Comparison of ENCODE assay signal across 8 cellular contexts in the genomic region with DNA sequence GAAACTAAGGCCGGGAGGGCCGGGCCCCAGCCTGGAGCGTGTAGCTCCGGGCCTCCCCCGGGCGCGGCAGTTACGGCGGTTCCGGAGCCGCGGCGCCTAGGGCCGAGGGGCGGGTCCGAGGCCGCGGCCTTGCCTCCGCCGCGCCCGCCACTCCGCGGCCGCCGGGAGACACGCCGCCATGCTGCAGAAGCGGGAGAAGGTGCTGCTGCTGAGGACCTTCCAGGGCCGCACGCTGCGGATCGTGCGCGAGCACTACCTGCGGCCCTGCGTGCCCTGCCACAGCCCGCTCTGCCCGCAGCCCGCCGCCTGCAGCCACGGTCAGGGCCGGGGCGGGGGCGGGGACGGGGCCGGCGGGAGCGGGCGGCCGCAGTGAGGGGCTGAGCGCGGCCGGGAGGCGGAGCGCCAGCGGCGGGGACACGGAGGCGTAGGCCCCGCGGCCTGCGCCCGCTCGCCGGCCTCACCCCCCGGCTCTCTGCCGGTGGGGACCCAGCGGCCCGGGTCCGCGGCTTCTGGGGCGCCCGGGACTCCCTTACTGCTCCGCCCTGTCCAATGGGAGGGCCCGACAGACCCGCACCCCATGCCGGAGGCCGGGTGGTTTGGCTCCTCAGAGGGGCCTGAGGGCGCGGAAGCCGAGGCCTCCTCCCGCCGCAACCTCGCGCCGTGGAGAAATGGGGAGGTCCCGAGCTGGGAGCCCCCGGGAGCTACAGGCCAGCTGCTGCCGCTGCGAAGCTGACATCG. TPM values are rescaled to one million over a fixed set of nuclear protein-coding genes. Genes with fewer than 3 reads are reported as not detected.
DNase-seq lines count a peak whose midpoint lies in the region; ATAC-seq, FAIRE-seq and TF ChIP-seq lines count a peak whose summit lies in the region.

Gene DIS3L (plus strand): TSS at position 150 of the 738 bp plus-strand sequence. CDS start 29 bp downstream, at position 179.

- H3K4me3 Mint-ChIP-seq in WTC11 = peak within 1 kb of the TSS; percentile 80

- peak within 1 kb of the TSS; percentile 83 to 86 for H3K9ac ChIP-seq in kidney (ENCODE audit: low read length in 2 of 2)

- TF ChIP-seq POLR2A in GM12891 (IDR thresholded peaks at IDR 0.05; ENCODE audit: low read depth, low read length) = peak; percentile 51; the same call in 1 of the 2 replicates
- TF ChIP-seq POLR2A in NB4 (IDR thresholded peaks at IDR 0.05; ENCODE audit: extremely low read depth, insufficient read length) = peak; percentile 86

- TF ChIP-seq CTCF in NB4 (IDR thresholded peaks at IDR 0.05; ENCODE audit: low read depth, low read length) = no peak
- no peak for TF ChIP-seq CTCF in WTC11 (IDR thresholded peaks at IDR 0.05)
- no peak for TF ChIP-seq CTCF in kidney (IDR thresholded peaks at IDR 0.05; ENCODE audit: borderline replicate concordance, extremely low read depth, insufficient read depth)

- H3K4me3 ChIP-seq in NB4 (ENCODE audit: low read depth, low read length) (peak within 1 kb of the TSS; percentile 87), kidney (ENCODE audit: low read length in 2 of 2) (peak within 1 kb of the TSS; percentile 74 to 77)

- FAIRE-seq in GM12891 (lab: Jason Lieb, UNC) (peak; percentile 75), kidney (lab: Jason Lieb, UNC) (no peak)

- H3K4me1 Mint-ChIP-seq in WTC11 = peaks cover 38% of the 10 kb centered on the region

- peak; percentile 85 for ATAC-seq in WTC11

- H3K36me3 ChIP-seq in kidney (ENCODE audit: control insufficient read depth in 1 of 2, insufficient read depth in 2 of 2, low read length in 2 of 2) = peaks cover 0 to 3% of the 10 kb centered on the region in 2 donors

- peak; percentile 68 for DNase-seq in GM12891 (ENCODE audit: insufficient read length, low spot score)
- peak; percentile 71 for DNase-seq in HEK293T (ENCODE audit: extremely low spot score)
- peak; percentile 88 for DNase-seq in NB4 (ENCODE audit: low read depth)
- DNase-seq in WTC11 (ENCODE audit: low spot score) = peak; percentile 62
- peak in 46 of 61 donors; percentile 13 to 84 (median 50) for DNase-seq in caudate nucleus (lab: John Stamatoyannopoulos, UW)
- DNase-seq in kidney = peak; percentile 81
- DNase-seq in stimulated activated CD4-positive, alpha-beta T cell treated with anti-CD3 and anti-CD28 coated beads, Interleukin-15, amount 100 ng/mL, for 48 hours (ENCODE audit: low read depth in 2 of 2) = peak; percentile 34 to 49
- DNase-seq in NCI-H2107 (lab: John Stamatoyannopoulos, UW) = no peak

- H3K9me3 Mint-ChIP-seq in WTC11 = no peaks in the 10 kb centered on the region

- H3K27ac Mint-ChIP-seq in WTC11 = peak within 1 kb of the TSS; percentile 80

- H3K27me3 Mint-ChIP-seq in WTC11 (ENCODE audit: low read depth) = no peaks in the 10 kb centered on the region

- peak within 1 kb of the TSS; percentile 82 for H3K27ac ChIP-seq in caudate nucleus (ENCODE audit: low read depth, low read length)
- H3K27ac ChIP-seq in kidney (ENCODE audit: low read depth in 2 of 2, low read length in 2 of 2) = peak within 1 kb of the TSS; percentile 73 to 85

- peaks cover 9% of the 10 kb centered on the region; the same call in 1 of the 2 replicates for H3K36me3 Mint-ChIP-seq in WTC11

- intact Hi-C loops in kidney (cut with DNase I) = no loop called here

- CTCF ChIA-PET in HEK293T (lab: Yijun Ruan, JAX) = no interaction called here
- CTCF ChIA-PET in WTC11 (lab: Charles Lee) = interaction anchor here (0.5 to 1.8 kb wide), 5 partner anchors 42 to 377 kb away, joined by 3 to 4 read pairs (median 4); partner anchors contain the start of gene SNAPC5

- POLR2A ChIA-PET in HEK293T (lab: Yijun Ruan, JAX) (interaction anchor here (0.7 to 2.4 kb wide), 12 partner anchors 9 to 683 kb away, joined by 3 to 8 read pairs (median 4); partner anchors contain the start of genes INTS14, RAB11A, RPL4 and ZWILCH), WTC11 (lab: Charles Lee) (interaction anchor here (0.6 to 1.6 kb wide), 3 partner anchors 9 to 96 kb away, joined by 3 to 6 read pairs (median 3); no protein-coding TSS in a partner anchor)

- peaks cover 0 to 16% of the 10 kb centered on the region in 2 donors for H3K4me1 ChIP-seq in kidney (ENCODE audit: control insufficient read depth in 1 of 2, insufficient read depth in 1 of 2, low read depth in 1 of 2, low read length in 2 of 2)

- no peaks in the 10 kb centered on the region for H3K9me3 ChIP-seq in kidney (ENCODE audit: control insufficient read depth in 1 of 2, low read length in 2 of 2)

TF ChIP-seq in GM12891, 5 proteins besides CTCF, POLR2A, EP300 and RAD21:
- TF ChIP-seq SPI1 (IDR thresholded peaks at IDR 0.05; ENCODE audit: low read depth, low read length) (no peak), POLR2AphosphoS5 (IDR thresholded peaks at IDR 0.05; ENCODE audit: low read depth, low read length) (no peak; the same call in 1 of the 2 replicates), PAX5 (IDR thresholded peaks at IDR 0.05; ENCODE audit: insufficient read depth, low read length, severe bottlenecking) (no peak), TAF1 (IDR thresholded peaks at IDR 0.05; ENCODE audit: low read depth, low read length) (peak; percentile 21; the same call in 1 of the 2 replicates)

TF ChIP-seq in HEK293T, 16 proteins besides CTCF, POLR2A, EP300 and RAD21:
- TF ChIP-seq, protein P1, sequence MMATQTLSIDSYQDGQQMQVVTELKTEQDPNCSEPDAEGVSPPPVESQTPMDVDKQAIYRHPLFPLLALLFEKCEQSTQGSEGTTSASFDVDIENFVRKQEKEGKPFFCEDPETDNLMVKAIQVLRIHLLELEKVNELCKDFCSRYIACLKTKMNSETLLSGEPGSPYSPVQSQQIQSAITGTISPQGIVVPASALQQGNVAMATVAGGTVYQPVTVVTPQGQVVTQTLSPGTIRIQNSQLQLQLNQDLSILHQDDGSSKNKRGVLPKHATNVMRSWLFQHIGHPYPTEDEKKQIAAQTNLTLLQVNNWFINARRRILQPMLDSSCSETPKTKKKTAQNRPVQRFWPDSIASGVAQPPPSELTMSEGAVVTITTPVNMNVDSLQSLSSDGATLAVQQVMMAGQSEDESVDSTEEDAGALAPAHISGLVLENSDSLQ (IDR thresholded peaks at IDR 0.05) = no peak
- TF ChIP-seq ARNT (IDR thresholded peaks at IDR 0.05) = 0 out of 2 replicates have a peak, but pooled peaks have one; percentile 27

TF ChIP-seq in WTC11, 78 proteins besides CTCF, POLR2A, EP300 and RAD21 (continues in another document):
- no peak for TF ChIP-seq E2F4 (CRISPR knock-in tag; IDR thresholded peaks at IDR 0.05; ENCODE audit: borderline replicate concordance, low read depth)
- TF ChIP-seq, protein P2, sequence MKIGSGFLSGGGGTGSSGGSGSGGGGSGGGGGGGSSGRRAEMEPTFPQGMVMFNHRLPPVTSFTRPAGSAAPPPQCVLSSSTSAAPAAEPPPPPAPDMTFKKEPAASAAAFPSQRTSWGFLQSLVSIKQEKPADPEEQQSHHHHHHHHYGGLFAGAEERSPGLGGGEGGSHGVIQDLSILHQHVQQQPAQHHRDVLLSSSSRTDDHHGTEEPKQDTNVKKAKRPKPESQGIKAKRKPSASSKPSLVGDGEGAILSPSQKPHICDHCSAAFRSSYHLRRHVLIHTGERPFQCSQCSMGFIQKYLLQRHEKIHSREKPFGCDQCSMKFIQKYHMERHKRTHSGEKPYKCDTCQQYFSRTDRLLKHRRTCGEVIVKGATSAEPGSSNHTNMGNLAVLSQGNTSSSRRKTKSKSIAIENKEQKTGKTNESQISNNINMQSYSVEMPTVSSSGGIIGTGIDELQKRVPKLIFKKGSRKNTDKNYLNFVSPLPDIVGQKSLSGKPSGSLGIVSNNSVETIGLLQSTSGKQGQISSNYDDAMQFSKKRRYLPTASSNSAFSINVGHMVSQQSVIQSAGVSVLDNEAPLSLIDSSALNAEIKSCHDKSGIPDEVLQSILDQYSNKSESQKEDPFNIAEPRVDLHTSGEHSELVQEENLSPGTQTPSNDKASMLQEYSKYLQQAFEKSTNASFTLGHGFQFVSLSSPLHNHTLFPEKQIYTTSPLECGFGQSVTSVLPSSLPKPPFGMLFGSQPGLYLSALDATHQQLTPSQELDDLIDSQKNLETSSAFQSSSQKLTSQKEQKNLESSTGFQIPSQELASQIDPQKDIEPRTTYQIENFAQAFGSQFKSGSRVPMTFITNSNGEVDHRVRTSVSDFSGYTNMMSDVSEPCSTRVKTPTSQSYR (CRISPR knock-in tag; IDR thresholded peaks at IDR 0.05) = no peak
- no peak for TF ChIP-seq ELF4 (CRISPR knock-in tag; IDR thresholded peaks at IDR 0.05; ENCODE audit: low read depth)
- no peak for TF ChIP-seq GTF2I (CRISPR knock-in tag; conservative IDR thresholded peaks at IDR 0.05)
- TF ChIP-seq ESRRA (CRISPR knock-in tag; IDR thresholded peaks at IDR 0.05; ENCODE audit: borderline replicate concordance) = no peak
- TF ChIP-seq KAT7 (CRISPR knock-in tag; IDR thresholded peaks at IDR 0.05; ENCODE audit: borderline replicate concordance) = peak; percentile 87; the same call in 1 of the 2 replicates
- no peak for TF ChIP-seq JAZF1 (CRISPR knock-in tag; IDR thresholded peaks at IDR 0.05)
- no peak; the same call in 1 of the 2 replicates for TF ChIP-seq E2F5 (CRISPR knock-in tag; IDR thresholded peaks at IDR 0.05)

RNA-seq across cellular contexts. Expression of gene DIS3L, which starts in this region (rescaled TPM):
- 8.9 TPM for polyA plus RNA-seq in GM12891 (2012; ENCODE audit: low read depth, missing spikeins)
- total RNA-seq in WTC11 (2021) = 32.8 to 35.4 TPM (median 32.9 TPM) in 3 replicates
- total RNA-seq in kidney = 28.5 TPM
- polyA plus RNA-seq in kidney (ENCODE audit: insufficient read depth, low read depth, low replicate concordance) = 10.6 TPM
